27 cellular contexts compared by ENCODE assay signal in the genomic region with DNA sequence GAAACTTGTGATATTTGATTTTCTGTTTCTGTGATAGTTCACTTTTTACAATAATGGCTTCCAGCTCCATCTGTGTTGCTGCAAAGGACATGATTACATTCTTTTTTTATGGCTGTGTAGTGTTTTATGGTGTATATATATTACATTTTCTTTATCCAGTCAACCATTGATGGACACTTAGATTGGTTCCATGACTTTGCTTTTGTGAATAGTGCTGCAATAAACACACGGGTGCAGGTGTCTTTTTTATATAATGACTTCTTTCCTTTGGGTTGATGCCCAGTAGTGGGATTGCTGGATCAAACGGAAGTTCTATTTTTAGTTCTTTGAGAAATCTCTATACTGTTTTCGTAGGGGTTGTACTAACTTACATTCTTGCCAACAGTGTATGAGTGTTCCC.
"Had no signal": no experiment of that assay in that cellular context is flagged by ENCODE, and none has a peak within 500 bp of the region (broad histone marks: within the 10 kb centered on the region; RNA-seq: fewer than 3 reads in every experiment).

No MANE protein-coding gene starts in this region.

- H3K9me3 ChIP-seq: esophagus muscularis mucosa, gastroesophageal sphincter, prostate gland, right atrium auricular region, thyroid gland, vagina had no signal

- H3K4me3 ChIP-seq: coronary artery, esophagus muscularis mucosa, gastroesophageal sphincter, heart right ventricle, lung, neural progenitor cell, prostate gland, right atrium auricular region, smooth muscle cell, thyroid gland, vagina had no signal

- H3K4me1 ChIP-seq: esophagus muscularis mucosa, foreskin keratinocyte, gastroesophageal sphincter, heart right ventricle, neural progenitor cell, prostate gland, right atrium auricular region, thyroid gland, vagina had no signal

- H2AFZ ChIP-seq: neural progenitor cell had no signal

- H3K27ac ChIP-seq: coronary artery, esophagus muscularis mucosa, foreskin keratinocyte, gastroesophageal sphincter, heart right ventricle, neural progenitor cell, prostate gland, right atrium auricular region, thyroid gland, vagina had no signal

- ATAC-seq: foreskin keratinocyte; gastroesophageal sphincter; heart right ventricle; left lobe of liver; sciatic nerve; stimulated activated naive CD8-positive, alpha-beta T cell treated with anti-CD3 and anti-CD28 coated beads, Interleukin-15, amount 100 ng/mL, for 72 hours had no signal

- DNase-seq: dermis blood vessel endothelial cell; effector memory CD4-positive, alpha-beta T cell; foreskin keratinocyte; glutamatergic neuron; heart right ventricle; hippocampal formation; naive B cell; nucleus accumbens; stimulated activated CD4-positive, alpha-beta T cell treated with anti-CD3 and anti-CD28 coated beads, Interleukin-12 subunit alpha, Interleukin-12 subunit beta, amount 100 ng/mL, for 4 hours; stimulated activated CD4-positive, alpha-beta T cell treated with anti-CD3 and anti-CD28 coated beads, Interleukin-1b, Interleukin-23, amount 100 ng/mL, for 48 hours; stimulated activated CD4-positive, alpha-beta T cell treated with anti-CD3 and anti-CD28 coated beads, Interleukin-4, amount 100 ng/mL, for 1 hour; stimulated activated CD8-positive, alpha-beta memory T cell treated with anti-CD3 and anti-CD28 coated beads, Interleukin-4, amount 100 ng/mL, for 48 hours; stimulated activated naive CD4-positive, alpha-beta T cell; stimulated activated naive CD8-positive, alpha-beta T cell treated with anti-CD3 and anti-CD28 coated beads, Interleukin-15, amount 100 ng/mL, for 72 hours; thyroid gland; trophoblast cell had no signal

- H3K36me3 ChIP-seq: esophagus muscularis mucosa, gastroesophageal sphincter, heart right ventricle, neural progenitor cell, prostate gland, right atrium auricular region, thyroid gland, vagina had no signal

- H3K4me2 ChIP-seq: neural progenitor cell, smooth muscle cell had no signal

- H3K27me3 ChIP-seq: esophagus muscularis mucosa, foreskin keratinocyte, gastroesophageal sphincter, neural progenitor cell, right atrium auricular region, thyroid gland, vagina had no signal
